13 cellular contexts compared by ENCODE assay signal in the genomic region with DNA sequence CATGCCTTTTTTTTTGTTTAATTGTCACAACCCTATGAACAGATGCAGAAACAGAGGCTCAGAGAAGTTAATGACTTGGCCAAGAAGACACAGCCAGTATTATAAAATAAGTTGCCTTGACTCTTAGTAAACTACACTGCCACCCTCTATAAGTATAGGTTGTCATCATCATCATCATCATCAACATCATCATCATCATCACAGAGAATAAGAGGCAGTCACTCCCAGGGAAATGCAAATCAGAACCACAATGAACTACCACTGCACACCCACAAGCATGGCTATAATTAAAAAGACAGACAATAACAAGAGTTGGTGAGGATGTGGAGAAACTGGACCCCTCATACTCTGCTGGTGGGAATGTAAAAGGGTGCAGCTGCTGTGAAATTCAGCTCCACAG.
"Had no signal": no experiment of that assay in that cellular context is flagged by ENCODE, and none has a peak within 500 bp of the region (broad histone marks: within the 10 kb centered on the region; RNA-seq: fewer than 3 reads in every experiment).

No MANE protein-coding gene starts in this region.

- ATAC-seq: left ventricle myocardium superior, SK-N-SH treated with all-trans-retinoic acid at 6 μM for 48 hours, WTC11 had no signal

- H3K27ac Mint-ChIP-seq: memory B cell, nephron, WTC11 had no signal

- H3K4me3 Mint-ChIP-seq: memory B cell, nephron, WTC11 had no signal

- H3K9me3 Mint-ChIP-seq: memory B cell, nephron had no signal

- DNase-seq: dermis blood vessel endothelial cell, foreskin melanocyte, left ventricle myocardium superior, nucleus accumbens, retina, SHP77 treated with DMSO at 0.1 percent for 48 hours, stomach had no signal

- H3K36me3 Mint-ChIP-seq: memory B cell, WTC11 had no signal

- H3K27ac ChIP-seq: epithelial cell of prostate, skin epidermis, stomach had no signal
